Comparison of ENCODE assay signal across 15 cellular contexts in the genomic region with DNA sequence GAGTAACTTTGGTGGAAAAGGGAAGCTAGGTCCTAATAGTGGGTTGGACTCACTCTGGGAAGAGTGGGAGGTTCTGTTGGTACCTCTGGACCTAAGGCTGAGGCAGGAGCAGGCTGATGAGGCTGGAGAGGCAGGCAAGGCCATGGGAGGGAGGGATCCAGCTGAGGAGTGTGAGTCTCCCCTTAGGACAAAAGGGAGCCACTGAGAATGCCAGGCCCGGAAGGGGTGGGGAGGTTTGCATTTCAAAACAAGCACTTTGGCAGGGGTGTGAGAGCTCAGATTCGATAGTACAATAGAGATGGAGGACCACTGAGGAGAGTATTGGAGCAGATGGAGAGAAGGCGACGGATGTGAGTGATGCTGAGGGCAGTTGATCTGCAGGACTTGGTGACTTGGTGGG.
"Had no signal": no experiment of that assay in that cellular context is flagged by ENCODE, and none has a peak within 500 bp of the region (broad histone marks: within the 10 kb centered on the region; RNA-seq: fewer than 3 reads in every experiment).

No MANE protein-coding gene starts in this region.

- H3K36me3 ChIP-seq: right lobe of liver, thoracic aorta, tibial nerve, upper lobe of left lung had no signal

- H3K27ac ChIP-seq: coronary artery, parathyroid adenoma, right lobe of liver, thoracic aorta, tibial nerve, upper lobe of left lung had no signal

- H3K4me1 ChIP-seq: right lobe of liver, tibial nerve, upper lobe of left lung had no signal

- H3K9me3 ChIP-seq: mucosa of descending colon, right lobe of liver, thoracic aorta, tibial nerve, upper lobe of left lung had no signal

- DNase-seq: effector CD4-positive, alpha-beta T cell; hypothalamus; mucosa of descending colon; naive B cell; right lobe of liver; small intestine; stimulated activated CD4-positive, alpha-beta T cell treated with anti-CD3 and anti-CD28 coated beads, Interleukin-15, amount 100 ng/mL, for 24 hours; stimulated activated CD4-positive, alpha-beta T cell treated with anti-CD3 and anti-CD28 coated beads, Interleukin-2, amount 100 ng/mL, for 48 hours; stimulated activated naive B cell treated with anti-CD40 and anti-IgM and Interleukin-4, amounts not matched to agents 10 μg/mL and 1 μg/mL and 100 μg/mL, for 72 hours; upper lobe of left lung had no signal

- H2AFZ ChIP-seq: parathyroid adenoma had no signal

- H3K4me3 ChIP-seq: coronary artery, lung, mucosa of descending colon, right lobe of liver, thoracic aorta, tibial nerve, upper lobe of left lung had no signal

- H3K27me3 ChIP-seq: right lobe of liver, tibial nerve, upper lobe of left lung had no signal

- H3K9ac ChIP-seq: parathyroid adenoma had no signal
